8 cellular contexts compared by ENCODE assay signal in genomic region chr3:71129611-71130515, GRCh38.
A peak's percentile ranks its signal among the peaks of the same experiment; 100 is the strongest.
DNase-seq lines count a peak whose midpoint lies in the region; ATAC-seq and TF ChIP-seq lines count a peak whose summit lies in the region.

No MANE protein-coding gene starts in this region.

- no peak overlapping the region for H2BK12ac ChIP-seq in neuronal stem cell (ENCODE audit: low read length)

- in situ Hi-C loops in GM13977 (cut with MboI; ENCODE audit: low pct_unique_long_range_greater_than_20kb, low sequenced_read_pairs, unreplicated experiment), result no loop called here

- H2BK5ac ChIP-seq in neuronal stem cell (ENCODE audit: low read length), result no peak overlapping the region

- H3K4me1 Mint-ChIP-seq in activated CD4-positive, alpha-beta memory T cell treated with anti-CD3 and anti-CD28 coated beads for 36 hours (ENCODE audit: low read depth), result peaks cover 70% of the 10 kb centered on the region

- no peak for TF ChIP-seq CTCF in GM13977 (IDR thresholded peaks at IDR 0.05; ENCODE audit: extremely low read depth, insufficient read depth, missing control alignments)

- no peak overlapping the region for H4K8ac ChIP-seq in neuronal stem cell (ENCODE audit: low read depth, low read length)

- H3K23ac ChIP-seq in neuronal stem cell (ENCODE audit: low read depth, low read length, poor library complexity), result no peak overlapping the region

- peak overlapping the region; percentile 94 for H3K27ac Mint-ChIP-seq in activated CD4-positive, alpha-beta memory T cell treated with anti-CD3 and anti-CD28 coated beads for 36 hours

- no peak overlapping the region for H3K18ac ChIP-seq in neuronal stem cell (ENCODE audit: low read length)

- intact Hi-C loops in activated CD4-positive, alpha-beta memory T cell treated with anti-CD3 and anti-CD28 coated beads for 36 hours (cut with micrococcal nuclease), result loop anchor here (1.0 to 5.0 kb wide), 12 partner anchors 20 to 455 kb away; no protein-coding TSS in a partner anchor

- ATAC-seq in HG03066 (IDR thresholded peaks at IDR 0.05; ENCODE audit: low read depth, unreplicated experiment), result peak; percentile 14
- ATAC-seq in GM18907 (IDR thresholded peaks at IDR 0.05; ENCODE audit: unreplicated experiment), result no peak

- H3K4me3 ChIP-seq in BLaER1 (peak overlapping the region; percentile 68), neuronal stem cell (ENCODE audit: low read length in 2 of 2) (peak overlapping the region in 1 of 2 donors; percentile 59)

- CTCF ChIA-PET in activated CD4-positive, alpha-beta memory T cell treated with anti-CD3 and anti-CD28 coated beads for 36 hours (lab: Charles Lee), result interaction anchor here (1.0 to 1.4 kb wide), 3 partner anchors 41 to 456 kb away, joined by 3 to 5 read pairs (median 3); no protein-coding TSS in a partner anchor

- peak overlapping the region; percentile 77 for H3K9ac ChIP-seq in BLaER1
- no peak overlapping the region for H3K9ac ChIP-seq in neuronal stem cell (ENCODE audit: low read depth, low read length, poor library complexity)

- no peak overlapping the region for H4K91ac ChIP-seq in neuronal stem cell (ENCODE audit: low read depth, low read length, poor library complexity)

- WGBS in neuronal stem cell (ENCODE audit: extremely low coverage in 2 of 2, insufficient read length in 2 of 2, insufficient replicate concordance in 1 of 2), 2 donors, result no CpG with 5 or more reads among the region's 14 CpGs

- no peak overlapping the region for H2BK120ac ChIP-seq in neuronal stem cell (ENCODE audit: low read depth, low read length)

- no peaks in the 10 kb centered on the region for H3K9me3 Mint-ChIP-seq in activated CD4-positive, alpha-beta memory T cell treated with anti-CD3 and anti-CD28 coated beads for 36 hours

- H3K9me3 ChIP-seq in BLaER1 (no peaks in the 10 kb centered on the region), neuronal stem cell (replicated peaks in 1 of 2; ENCODE audit: control insufficient read depth in 2 of 2, insufficient read depth in 1 of 2, low read depth in 1 of 2, low read length in 2 of 2) (no peaks in the 10 kb centered on the region)

- no peak overlapping the region for H2BK15ac ChIP-seq in neuronal stem cell (ENCODE audit: low read length)

- H3K27me3 ChIP-seq in BLaER1 (peaks cover 9% of the 10 kb centered on the region), neuronal stem cell (ENCODE audit: control insufficient read depth in 3 of 3, insufficient read depth in 3 of 3, low read depth in 1 of 3, low read length in 3 of 3) (no peaks in the 10 kb centered on the region)

- H3K36me3 Mint-ChIP-seq in activated CD4-positive, alpha-beta memory T cell treated with anti-CD3 and anti-CD28 coated beads for 36 hours, result peaks cover 8% of the 10 kb centered on the region

- peak overlapping the region; percentile 76 for H3K27ac ChIP-seq in BLaER1
- H3K27ac ChIP-seq in neuronal stem cell (replicated peaks; ENCODE audit: low read length), result no peak overlapping the region

- H3K36me3 ChIP-seq in BLaER1, result no peaks in the 10 kb centered on the region
- H3K36me3 ChIP-seq in neuronal stem cell (replicated peaks in 1 of 2; ENCODE audit: control insufficient read depth in 2 of 2, insufficient read depth in 2 of 2, low read length in 2 of 2), result peaks cover 0 to 1% of the 10 kb centered on the region in 2 donors

- no peak for DNase-seq in activated CD4-positive, alpha-beta memory T cell treated with anti-CD3 and anti-CD28 coated beads for 36 hours
- DNase-seq in fibroblast of peridontal ligament (ENCODE audit: extremely low read depth), result peak; percentile 85
- no peak for DNase-seq in neuronal stem cell (ENCODE audit: low spot score)
- no peak for DNase-seq in NOMO-1 (lab: John Stamatoyannopoulos, UW; ENCODE audit: unreplicated experiment in 2 of 2)
- DNase-seq in GM13977 (ENCODE audit: low spot score), result no peak

- no peak overlapping the region for H3K14ac ChIP-seq in neuronal stem cell (ENCODE audit: low read length)

- H3K4me3 Mint-ChIP-seq in activated CD4-positive, alpha-beta memory T cell treated with anti-CD3 and anti-CD28 coated beads for 36 hours, result peak overlapping the region; percentile 93

- H4K20me1 ChIP-seq in BLaER1, result no peaks in the 10 kb centered on the region; the same call in 1 of the 2 replicates

- H2AK5ac ChIP-seq in neuronal stem cell (ENCODE audit: low read depth, low read length), result no peak overlapping the region

- peak overlapping the region; percentile 71 for H2AFZ ChIP-seq in neuronal stem cell (ENCODE audit: low read length)

- H3K27me3 Mint-ChIP-seq in activated CD4-positive, alpha-beta memory T cell treated with anti-CD3 and anti-CD28 coated beads for 36 hours, result no peaks in the 10 kb centered on the region

- POLR2A ChIA-PET in activated CD4-positive, alpha-beta memory T cell treated with anti-CD3 and anti-CD28 coated beads for 36 hours (lab: Charles Lee), result interaction anchor here (0.7 to 3.9 kb wide), 13 partner anchors 8 to 453 kb away, joined by 3 to 29 read pairs (median 5); partner anchors contain the start of gene FOXP1

- H3K4me1 ChIP-seq in BLaER1, result peaks cover 49% of the 10 kb centered on the region
- H3K4me1 ChIP-seq in neuronal stem cell (ENCODE audit: control insufficient read depth in 2 of 2, insufficient read depth in 1 of 2, low read depth in 1 of 2, low read length in 2 of 2), result peaks cover 15 to 49% of the 10 kb centered on the region in 2 donors

- H3K4me2 ChIP-seq in BLaER1 (peak overlapping the region; percentile 76), neuronal stem cell (ENCODE audit: insufficient read depth, low read length, poor library complexity, severe bottlenecking) (no peak overlapping the region)

- no peak overlapping the region for H3K4ac ChIP-seq in neuronal stem cell (ENCODE audit: low read length)

- H3K79me1 ChIP-seq in neuronal stem cell (ENCODE audit: low read depth, low read length), result no peaks in the 10 kb centered on the region
